22 cellular contexts compared by ENCODE assay signal in genomic region chr5:22341406-22341805, GRCh38.
"Had no signal": no experiment of that assay in that cellular context is flagged by ENCODE, and none has a peak within 500 bp of the region (broad histone marks: within the 10 kb centered on the region; RNA-seq: fewer than 3 reads in every experiment).

No MANE protein-coding gene starts in this region.

- H3K9me3 ChIP-seq: colonic mucosa, esophagus squamous epithelium, gastrocnemius medialis had no signal

- H3K36me3 ChIP-seq: colonic mucosa, esophagus muscularis mucosa, esophagus squamous epithelium, gastrocnemius medialis, gastroesophageal sphincter, heart left ventricle, heart right ventricle had no signal

- H3K4me3 ChIP-seq: colonic mucosa, coronary artery, dorsolateral prefrontal cortex, esophagus muscularis mucosa, esophagus squamous epithelium, gastrocnemius medialis, gastroesophageal sphincter, heart left ventricle, heart right ventricle had no signal

- H3K27me3 ChIP-seq: colonic mucosa, dorsolateral prefrontal cortex, esophagus muscularis mucosa, esophagus squamous epithelium, foreskin keratinocyte, gastrocnemius medialis, gastroesophageal sphincter, heart left ventricle, heart right ventricle had no signal

- H3K27ac ChIP-seq: colonic mucosa, coronary artery, epithelial cell of prostate, esophagus muscularis mucosa, esophagus squamous epithelium, foreskin keratinocyte, gastrocnemius medialis, gastroesophageal sphincter, heart left ventricle, heart right ventricle had no signal

- DNase-seq: colonic mucosa; cortex of kidney; dermis blood vessel endothelial cell; dorsolateral prefrontal cortex; effector CD4-positive, alpha-beta T cell; effector CD8-positive, alpha-beta T cell; effector memory CD4-positive, alpha-beta T cell; effector memory CD8-positive, alpha-beta T cell; endodermal cell; erythroblast; esophagus squamous epithelium; foreskin fibroblast; foreskin keratinocyte; foreskin melanocyte; gastrocnemius medialis; glutamatergic neuron; heart left ventricle; heart right ventricle had no signal

- H3K4me1 ChIP-seq: colonic mucosa, esophagus muscularis mucosa, esophagus squamous epithelium, foreskin keratinocyte, gastrocnemius medialis, gastroesophageal sphincter, heart left ventricle, heart right ventricle had no signal
